ENCODE assay signal across 10 cellular contexts in the genomic region with DNA sequence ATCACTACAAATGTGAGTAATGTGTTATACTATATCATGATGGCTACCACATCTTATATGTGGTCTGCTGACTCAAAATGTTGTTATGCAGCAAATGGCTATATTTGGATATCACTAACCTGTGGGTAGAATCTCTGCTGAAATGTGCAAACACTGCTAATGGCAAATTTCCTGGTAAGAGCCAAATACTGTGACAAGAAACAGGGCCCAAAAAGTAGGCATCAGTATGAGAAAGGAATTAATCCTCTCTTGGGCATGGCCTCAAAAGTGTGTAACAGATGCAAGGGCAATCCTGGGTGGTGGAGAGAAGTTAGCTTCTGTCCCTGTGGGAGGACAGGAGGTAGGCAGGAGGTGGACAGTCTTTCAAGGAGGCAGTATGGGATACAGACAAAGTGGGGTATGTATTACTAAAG. TPM values are rescaled to one million over a fixed set of nuclear protein-coding genes. Genes with fewer than 3 reads are reported as not detected.
A peak's percentile ranks its signal among the peaks of the same experiment; 100 is the strongest.
DNase-seq lines count a peak whose midpoint lies in the region; ATAC-seq and TF ChIP-seq lines count a peak whose summit lies in the region.
"Had no signal": no experiment of that assay in that cellular context is flagged by ENCODE, and none has a peak within 500 bp of the region (broad histone marks: within the 10 kb centered on the region; RNA-seq: fewer than 3 reads in every experiment).

No MANE protein-coding gene starts in this region.

- DNase-seq in GM10266 (ENCODE audit: extremely low spot score) (peak; percentile 21), LHCN-M2 (ENCODE audit: low read depth) (peak; percentile 83), fibroblast of the aortic adventitia (ENCODE audit: low read depth) (peak; percentile 57), T-helper 17 cell (no peak), middle frontal gyrus (ENCODE audit: extremely low spot score, low spot score) (no peak), NCI-H526 treated with DMSO at 0.1 percent for 48 hours (lab: John Stamatoyannopoulos, UW) (no peak)

- peaks cover 22% of the 10 kb centered on the region for H3K4me1 Mint-ChIP-seq in T-helper 17 cell

- TF ChIP-seq CTCF in GM10266 (IDR thresholded peaks at IDR 0.05; ENCODE audit: control insufficient read depth, insufficient read depth, low read depth, missing control alignments): no peak
- no peak for TF ChIP-seq CTCF in fibroblast of the aortic adventitia (IDR thresholded peaks at IDR 0.05; ENCODE audit: insufficient read depth, low read length)

- no peak overlapping the region for H3K4me3 Mint-ChIP-seq in T-helper 17 cell
- H3K4me3 Mint-ChIP-seq: memory B cell, type B pancreatic cell had no signal

- H3K9me3 ChIP-seq in T-helper 17 cell (ENCODE audit: control insufficient read depth, low read length, poor library complexity, severe bottlenecking): no peaks in the 10 kb centered on the region

- H3K27me3 Mint-ChIP-seq in T-helper 17 cell: no peaks in the 10 kb centered on the region
- H3K27me3 Mint-ChIP-seq: memory B cell, type B pancreatic cell had no signal

- ATAC-seq in GM21717 (IDR thresholded peaks at IDR 0.05; ENCODE audit: unreplicated experiment): peak; percentile 74
- ATAC-seq in HG03025 (IDR thresholded peaks at IDR 0.05; ENCODE audit: low FRiP score, unreplicated experiment): no peak
- no peak for ATAC-seq in T-helper 17 cell

- H3K27ac Mint-ChIP-seq in T-helper 17 cell: no peak overlapping the region
- H3K27ac Mint-ChIP-seq: memory B cell, type B pancreatic cell had no signal

- H3K4me3 ChIP-seq in fibroblast of the aortic adventitia (ENCODE audit: low read depth, low read length): no peak overlapping the region

- peaks cover 2% of the 10 kb centered on the region for H3K36me3 Mint-ChIP-seq in T-helper 17 cell (ENCODE audit: low read depth)

RNA-seq across cellular contexts. Expression of a gene that starts 13.3 kb away (rescaled TPM):
- 35.5 and 37.3 TPM in 2 replicates for total RNA-seq in LHCN-M2 (2014; rRNA removed)
- polyA plus RNA-seq in LHCN-M2 (2012): 10.6 TPM
- 68.1 and 98.2 TPM in 2 replicates for total RNA-seq in fibroblast of the aortic adventitia (ENCODE audit: low replicate concordance)
- 10 to 100 TPM; 52.2 to 54.0 TPM for total RNA-seq in T-helper 17 cell

RNA-seq across cellular contexts. Expression of a gene that starts 26.8 kb away (rescaled TPM):
- 176 and 215 TPM in 2 replicates for total RNA-seq in LHCN-M2 (2014; rRNA removed)
- 439 TPM for polyA plus RNA-seq in LHCN-M2 (2012)
- 61.2 and 168 TPM in 2 replicates for total RNA-seq in fibroblast of the aortic adventitia (ENCODE audit: low replicate concordance)
- 10 to 100 TPM; 80.1 to 89.2 TPM for total RNA-seq in T-helper 17 cell

Comparison
In these comparisons a context has a peak if more than half of its experiments do, and no peak if none do; other contexts are left out.
1. DNase-seq: peak in GM10266 (single experiment), LHCN-M2 (single experiment) and fibroblast of the aortic adventitia (single experiment); none in T-helper 17 cell (0 of 3), middle frontal gyrus (single experiment) and NCI-H526 treated with DMSO at 0.1 percent for 48 hours (single experiment).